ENCODE assay signal across 8 cellular contexts in the genomic region with DNA sequence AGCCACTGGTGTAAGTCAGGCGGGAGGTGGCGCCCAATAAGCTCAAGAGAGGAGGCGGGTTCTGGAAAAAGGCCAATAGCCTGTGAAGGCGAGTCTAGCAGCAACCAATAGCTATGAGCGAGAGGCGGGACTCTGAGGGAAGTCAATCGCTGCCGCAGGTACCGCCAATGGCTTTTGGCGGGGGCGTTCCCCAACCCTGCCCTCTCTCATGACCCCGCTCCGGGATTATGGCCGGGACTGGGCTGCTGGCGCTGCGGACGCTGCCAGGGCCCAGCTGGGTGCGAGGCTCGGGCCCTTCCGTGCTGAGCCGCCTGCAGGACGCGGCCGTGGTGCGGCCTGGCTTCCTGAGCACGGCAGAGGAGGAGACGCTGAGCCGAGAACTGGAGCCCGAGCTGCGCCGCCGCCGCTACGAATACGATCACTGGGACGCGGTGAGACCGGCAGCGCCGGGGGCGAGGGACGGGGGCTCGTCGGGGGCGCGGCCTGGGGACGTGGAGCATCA. TPM values are rescaled to one million over a fixed set of nuclear protein-coding genes. Genes with fewer than 3 reads are reported as not detected.
DNase-seq lines count a peak whose midpoint lies in the region; ATAC-seq and TF ChIP-seq lines count a peak whose summit lies in the region.

A gene with protein sequence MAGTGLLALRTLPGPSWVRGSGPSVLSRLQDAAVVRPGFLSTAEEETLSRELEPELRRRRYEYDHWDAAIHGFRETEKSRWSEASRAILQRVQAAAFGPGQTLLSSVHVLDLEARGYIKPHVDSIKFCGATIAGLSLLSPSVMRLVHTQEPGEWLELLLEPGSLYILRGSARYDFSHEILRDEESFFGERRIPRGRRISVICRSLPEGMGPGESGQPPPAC (plus strand): TSS at position 201 of the 502 bp plus-strand sequence. CDS start 27 bp downstream, at position 228.

- peaks cover 62% of the 10 kb centered on the region for H3K36me3 Mint-ChIP-seq in dendritic cell treated with granulocyte-macrophage colony-stimulating factor and Interleukin-4, amounts not matched to agents 40 ng/mL and 50 ng/mL, for 4 days (ENCODE audit: low read depth)

- peak within 1 kb of the TSS; percentile 78 for H3K4me3 ChIP-seq in BE2C (ENCODE audit: low read depth, low read length)

- peaks cover 8% of the 10 kb centered on the region for H3K4me1 ChIP-seq in BE2C

- H3K36me3 ChIP-seq in BE2C: peaks cover 15% of the 10 kb centered on the region

- no peaks in the 10 kb centered on the region for H3K9me3 ChIP-seq in BE2C

- ATAC-seq in GM19328 (IDR thresholded peaks at IDR 0.05; ENCODE audit: unreplicated experiment) (peak; percentile 66), HG03469 (IDR thresholded peaks at IDR 0.05; ENCODE audit: unreplicated experiment) (peak; percentile 60)

- no peaks in the 10 kb centered on the region for H3K27me3 ChIP-seq in BE2C

- H3K4me1 Mint-ChIP-seq in dendritic cell treated with granulocyte-macrophage colony-stimulating factor and Interleukin-4, amounts not matched to agents 40 ng/mL and 50 ng/mL, for 4 days (ENCODE audit: low read depth): peaks cover 23% of the 10 kb centered on the region

- peak; percentile 99 for DNase-seq in BE2C
- peak; percentile 94 for DNase-seq in NCI-H526 treated with DMSO at 0.1 percent for 48 hours (lab: John Stamatoyannopoulos, UW)
- DNase-seq in activated CD4-positive, alpha-beta T cell treated with anti-CD3 and anti-CD28 coated beads, Interleukin-2, amount 50 U/mL, for 4 hours: peak; percentile 94 to 96
- DNase-seq in left kidney (ENCODE audit: low read depth, low spot score): peak; percentile 100
- DNase-seq in stimulated activated CD4-positive, alpha-beta T cell treated with anti-CD3 and anti-CD28 coated beads, Interleukin-1b, Interleukin-23, amount 100 ng/mL, for 48 hours: peak; percentile 98

- no peaks in the 10 kb centered on the region for H3K27me3 Mint-ChIP-seq in dendritic cell treated with granulocyte-macrophage colony-stimulating factor and Interleukin-4, amounts not matched to agents 40 ng/mL and 50 ng/mL, for 4 days

- no peak for TF ChIP-seq CTCF in BE2C (IDR thresholded peaks at IDR 0.05; ENCODE audit: low read depth, low read length)

- intact Hi-C loops in dendritic cell treated with granulocyte-macrophage colony-stimulating factor and Interleukin-4, amounts not matched to agents 40 ng/mL and 50 ng/mL, for 4 days (cut with micrococcal nuclease): loop anchor here (1.0 to 5.0 kb wide), 3 partner anchors 11 to 50 kb away; a partner anchor contains a TSS

- peak within 1 kb of the TSS; percentile 97 for H3K27ac Mint-ChIP-seq in dendritic cell treated with granulocyte-macrophage colony-stimulating factor and Interleukin-4, amounts not matched to agents 40 ng/mL and 50 ng/mL, for 4 days

- H3K9me3 Mint-ChIP-seq in dendritic cell treated with granulocyte-macrophage colony-stimulating factor and Interleukin-4, amounts not matched to agents 40 ng/mL and 50 ng/mL, for 4 days: no peaks in the 10 kb centered on the region

- peak within 1 kb of the TSS; percentile 95 for H3K4me3 Mint-ChIP-seq in dendritic cell treated with granulocyte-macrophage colony-stimulating factor and Interleukin-4, amounts not matched to agents 40 ng/mL and 50 ng/mL, for 4 days

RNA-seq across cellular contexts. Expression of the gene that starts here (rescaled TPM):
- polyA plus RNA-seq in BE2C (2012; ENCODE audit: insufficient read depth, insufficient read length, low read depth): 127 TPM

Comparison
In these comparisons a context has a peak if more than half of its experiments do, and no peak if none do; other contexts are left out.
1. Peak in every context shown above with its lines: DNase-seq, ATAC-seq and H3K4me3 ChIP-seq.